Comparison of ENCODE assay signal across 8 cellular contexts in genomic region chr17:61409301-61410099, GRCh38. TPM values are rescaled to one million over a fixed set of nuclear protein-coding genes. Genes with fewer than 3 reads are reported as not detected.
DNase-seq lines count a peak whose midpoint lies in the region; ATAC-seq and TF ChIP-seq lines count a peak whose summit lies in the region.

No MANE protein-coding gene starts in this region.

- no peaks in the 10 kb centered on the region for H3K36me3 Mint-ChIP-seq in activated T-cell treated with anti-CD3 and anti-CD28 coated beads, Interleukin-2, amount 50 U/mL, for 24 hours (ENCODE audit: low read depth)

- H3K27me3 ChIP-seq in GM06990 (replicated peaks; ENCODE audit: control insufficient read depth, insufficient read depth, low read length), result peaks cover 11% of the 10 kb centered on the region
- peaks cover 55 to 96% (median 87%) of the 10 kb centered on the region in 3 experiments for H3K27me3 ChIP-seq in neuronal stem cell (ENCODE audit: control insufficient read depth in 3 of 3, insufficient read depth in 3 of 3, low read depth in 1 of 3, low read length in 3 of 3)

- H3K36me3 ChIP-seq in GM06990 (ENCODE audit: control insufficient read depth, insufficient read depth, low read length) (no peaks in the 10 kb centered on the region), neuronal stem cell (replicated peaks in 1 of 2; ENCODE audit: control insufficient read depth in 2 of 2, insufficient read depth in 2 of 2, low read length in 2 of 2) (no peaks in the 10 kb centered on the region)

- peak overlapping the region; percentile 96 for H3K4me2 ChIP-seq in neuronal stem cell (ENCODE audit: insufficient read depth, low read length, poor library complexity, severe bottlenecking)

- no peak overlapping the region for H2BK120ac ChIP-seq in neuronal stem cell (ENCODE audit: low read depth, low read length)

- H2BK5ac ChIP-seq in neuronal stem cell (ENCODE audit: low read length), result no peak overlapping the region

- peak overlapping the region; percentile 100 for H2AFZ ChIP-seq in neuronal stem cell (ENCODE audit: low read length)

- H3K27me3 Mint-ChIP-seq in activated T-cell treated with anti-CD3 and anti-CD28 coated beads, Interleukin-2, amount 50 U/mL, for 24 hours, result peaks cover 62% of the 10 kb centered on the region

- H3K27ac Mint-ChIP-seq in activated T-cell treated with anti-CD3 and anti-CD28 coated beads, Interleukin-2, amount 50 U/mL, for 24 hours, result no peak overlapping the region

- peaks cover 10 to 12% of the 10 kb centered on the region in 2 donors for H3K4me1 ChIP-seq in neuronal stem cell (ENCODE audit: control insufficient read depth in 2 of 2, insufficient read depth in 1 of 2, low read depth in 1 of 2, low read length in 2 of 2)

- TF ChIP-seq CTCF in GM06990 (IDR thresholded peaks at IDR 0.05; ENCODE audit: insufficient read depth, low read length, poor library complexity, severe bottlenecking), result peak; percentile 51

- H3K9me3 Mint-ChIP-seq in activated T-cell treated with anti-CD3 and anti-CD28 coated beads, Interleukin-2, amount 50 U/mL, for 24 hours, result no peaks in the 10 kb centered on the region

- peaks cover 2 to 15% of the 10 kb centered on the region in 2 donors for H3K9me3 ChIP-seq in neuronal stem cell (replicated peaks in 1 of 2; ENCODE audit: control insufficient read depth in 2 of 2, insufficient read depth in 1 of 2, low read depth in 1 of 2, low read length in 2 of 2)

- no peak overlapping the region for H3K4ac ChIP-seq in neuronal stem cell (ENCODE audit: low read length)

- H4K8ac ChIP-seq in neuronal stem cell (ENCODE audit: low read depth, low read length), result no peak overlapping the region

- no peaks in the 10 kb centered on the region for H3K79me1 ChIP-seq in neuronal stem cell (ENCODE audit: low read depth, low read length)

- H3K14ac ChIP-seq in neuronal stem cell (ENCODE audit: low read length), result no peak overlapping the region

- H3K9ac ChIP-seq in neuronal stem cell (ENCODE audit: low read depth, low read length, poor library complexity), result peak overlapping the region; percentile 82

- H2AK5ac ChIP-seq in neuronal stem cell (ENCODE audit: low read depth, low read length), result no peak overlapping the region

- no peak for ATAC-seq in GM19351 (IDR thresholded peaks at IDR 0.05; ENCODE audit: unreplicated experiment)

- peak overlapping the region; percentile 47 for H3K23ac ChIP-seq in neuronal stem cell (ENCODE audit: low read depth, low read length, poor library complexity)

- H3K4me3 Mint-ChIP-seq in activated T-cell treated with anti-CD3 and anti-CD28 coated beads, Interleukin-2, amount 50 U/mL, for 24 hours, result peak overlapping the region; percentile 52

- peaks cover 24% of the 10 kb centered on the region for H3K4me1 Mint-ChIP-seq in activated T-cell treated with anti-CD3 and anti-CD28 coated beads, Interleukin-2, amount 50 U/mL, for 24 hours (ENCODE audit: low read depth)

- H2BK12ac ChIP-seq in neuronal stem cell (ENCODE audit: low read length), result no peak overlapping the region

- H2BK15ac ChIP-seq in neuronal stem cell (ENCODE audit: low read length), result no peak overlapping the region

- peak overlapping the region; percentile 57 for H3K4me3 ChIP-seq in GM06990 (replicated peaks; ENCODE audit: low read depth, low read length)
- peak overlapping the region; percentile 50 to 72 for H3K4me3 ChIP-seq in neuronal stem cell (ENCODE audit: low read length in 2 of 2)

- no peak overlapping the region for H3K27ac ChIP-seq in neuronal stem cell (replicated peaks; ENCODE audit: low read length)

- H4K91ac ChIP-seq in neuronal stem cell (ENCODE audit: low read depth, low read length, poor library complexity), result no peak overlapping the region

- DNase-seq in ACHN (peak; percentile 78), GM06990 (ENCODE audit: extremely low read depth, insufficient read length) (peak; percentile 59), NCI-H1105 treated with DMSO at 0.1 percent for 48 hours (lab: John Stamatoyannopoulos, UW) (peak; percentile 55), germinal center (ENCODE audit: low spot score) (peak; percentile 69), neuronal stem cell (ENCODE audit: low spot score) (no peak), inferior parietal cortex (ENCODE audit: extremely low spot score) (no peak)
- peak; percentile 66 for DNase-seq in activated T-cell treated with anti-CD3 and anti-CD28 coated beads, Interleukin-2, amount 50 U/mL, for 24 hours

- no CpG with 5 or more reads among the region's 73 CpGs for WGBS in neuronal stem cell (ENCODE audit: extremely low coverage in 2 of 2, insufficient read length in 2 of 2, insufficient replicate concordance in 1 of 2), 2 donors

- in situ Hi-C loops in ACHN (cut with HindIII; ENCODE audit: low pct_ligation_motif_present, low pct_unique_long_range_greater_than_20kb, low sequenced_read_pairs), result no loop called here

- peak overlapping the region; percentile 84 for H3K18ac ChIP-seq in neuronal stem cell (ENCODE audit: low read length)

RNA-seq across cellular contexts. Expression of gene TBX2, which starts 9.9 kb away (rescaled TPM):
- not detected for polyA plus RNA-seq in neuronal stem cell (2013, experiment 1 of 2)
- not detected for polyA plus RNA-seq in neuronal stem cell (2013, experiment 2 of 2)

RNA-seq across cellular contexts. Expression of gene TBX4, which starts 42.7 kb away (rescaled TPM):
- not detected for polyA plus RNA-seq in neuronal stem cell (2013, experiment 1 of 2)
- polyA plus RNA-seq in neuronal stem cell (2013, experiment 2 of 2), result not detected

Comparison
In these comparisons a context has a peak if more than half of its experiments do, and no peak if none do; other contexts are left out.
1. DNase-seq: peak in ACHN (single experiment), GM06990 (single experiment), NCI-H1105 treated with DMSO at 0.1 percent for 48 hours (single experiment), activated T-cell treated with anti-CD3 and anti-CD28 coated beads, Interleukin-2, amount 50 U/mL, for 24 hours (single experiment) and germinal center (single experiment); none in neuronal stem cell (single experiment) and inferior parietal cortex (single experiment).